Comparison of ENCODE assay signal across 16 cellular contexts in the genomic region with DNA sequence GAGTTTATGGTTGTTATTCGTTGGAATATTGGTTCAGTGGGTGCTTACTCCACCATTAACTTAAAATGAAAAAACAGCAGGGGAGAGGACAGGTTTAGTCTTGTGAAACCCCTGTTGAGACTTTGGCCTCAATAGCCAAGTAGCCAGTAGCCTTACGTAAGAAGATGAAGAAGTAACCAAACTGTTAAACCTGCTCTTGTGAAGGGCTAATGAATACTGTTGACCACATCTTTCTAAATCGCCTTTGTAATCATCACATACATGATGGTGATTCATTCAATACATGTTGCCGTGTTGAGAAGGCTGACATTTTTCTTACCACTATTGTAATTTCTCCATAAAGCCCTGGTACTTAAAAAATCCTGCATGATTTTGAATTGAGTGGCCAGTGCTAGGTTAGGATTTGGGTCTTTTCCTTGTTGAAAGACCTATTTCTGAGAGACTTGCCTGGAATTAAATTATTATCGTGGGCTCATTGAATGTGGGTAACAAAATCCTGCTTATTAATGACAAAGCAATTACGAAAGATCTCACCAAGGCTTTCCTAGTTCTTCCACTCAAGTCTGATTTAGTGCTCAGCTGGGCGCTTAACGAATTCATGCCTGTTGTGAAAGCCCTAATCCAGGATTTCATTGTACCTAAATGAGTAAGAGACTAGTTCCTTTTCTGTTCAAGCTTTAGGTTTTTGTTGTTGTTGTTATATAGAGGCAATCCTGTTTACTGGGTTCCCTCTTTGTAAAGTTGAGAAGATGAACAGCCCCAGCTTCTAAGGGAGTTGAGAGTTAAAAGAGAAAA.
A peak's percentile ranks its signal among the peaks of the same experiment; 100 is the strongest.
DNase-seq lines count a peak whose midpoint lies in the region; ATAC-seq and TF ChIP-seq lines count a peak whose summit lies in the region.
"Had no signal": no experiment of that assay in that cellular context is flagged by ENCODE, and none has a peak within 500 bp of the region (broad histone marks: within the 10 kb centered on the region; RNA-seq: fewer than 3 reads in every experiment).

No MANE protein-coding gene starts in this region.

- ATAC-seq in HG02852 (IDR thresholded peaks at IDR 0.05; ENCODE audit: unreplicated experiment), result no peak
- ATAC-seq: GM12878 had no signal

- no peaks in the 10 kb centered on the region for H3K9me2 ChIP-seq in GM23248 (ENCODE audit: insufficient read depth)

- H3K9me3 ChIP-seq in breast epithelium (no peaks in the 10 kb centered on the region), WERI-Rb-1 (ENCODE audit: severe bottlenecking) (no peaks in the 10 kb centered on the region), GM23248 (ENCODE audit: low read depth) (no peaks in the 10 kb centered on the region)

- H3K9ac ChIP-seq in GM23248, result no peak overlapping the region

- no peaks in the 10 kb centered on the region for H3K36me3 ChIP-seq in breast epithelium
- no peaks in the 10 kb centered on the region for H3K36me3 ChIP-seq in WERI-Rb-1
- H3K36me3 ChIP-seq in GM23248 (ENCODE audit: low read depth), result peaks cover 19% of the 10 kb centered on the region

- H3K27me3 ChIP-seq in breast epithelium (no peaks in the 10 kb centered on the region), WERI-Rb-1 (ENCODE audit: insufficient read depth, low read depth, severe bottlenecking) (no peaks in the 10 kb centered on the region), GM23248 (replicated peaks; ENCODE audit: insufficient read depth) (no peaks in the 10 kb centered on the region)

- TF ChIP-seq CTCF in MCF 10A (IDR thresholded peaks at IDR 0.05; ENCODE audit: unreplicated experiment), result no peak
- TF ChIP-seq CTCF in breast epithelium (IDR thresholded peaks at IDR 0.05), result no peak
- TF ChIP-seq CTCF in NB4 (IDR thresholded peaks at IDR 0.05; ENCODE audit: low read depth, low read length), result no peak
- TF ChIP-seq CTCF in WERI-Rb-1 (IDR thresholded peaks at IDR 0.05; ENCODE audit: low read depth, low read length), result no peak
- TF ChIP-seq CTCF in type B pancreatic cell (conservative IDR thresholded peaks at IDR 0.05), result no peak

- DNase-seq in MCF 10A (ENCODE audit: unreplicated experiment) (peak; percentile 8), breast epithelium (ENCODE audit: low spot score in 2 of 2) (no peak), NB4 (ENCODE audit: low read depth) (peak; percentile 74), WERI-Rb-1 (peak; percentile 78), renal cortical epithelial cell (ENCODE audit: low read depth) (peak; percentile 54), GM23248 (no peak), type B pancreatic cell (ENCODE audit: extremely low spot score, unreplicated experiment) (no peak)
- DNase-seq: CD4-positive, CD25-positive, alpha-beta regulatory T cell; MM.1S; NCI-H1436; NCI-H2107; NCI-H226; NCI-H526 treated with DMSO at 0.1 percent for 48 hours; SHP77 treated with DMSO at 0.1 percent for 48 hours had no signal

- no peak overlapping the region for H3K27ac ChIP-seq in breast epithelium
- peak overlapping the region; percentile 59 for H3K27ac ChIP-seq in WERI-Rb-1
- H3K27ac ChIP-seq in GM23248, result no peak overlapping the region

- CTCF ChIA-PET in MCF 10A (lab: Yijun Ruan, JAX), result interaction anchor here (0.7 kb wide), 1 partner anchor 34 kb away, joined by 3 read pairs; no protein-coding TSS in a partner anchor

- H2AFZ ChIP-seq in GM23248, result no peak overlapping the region

- H3K4me1 ChIP-seq in breast epithelium (no peaks in the 10 kb centered on the region), GM23248 (ENCODE audit: insufficient read depth) (no peaks in the 10 kb centered on the region)

- H3K4me3 ChIP-seq in breast epithelium (no peak overlapping the region), NB4 (ENCODE audit: low read depth, low read length) (peak overlapping the region; percentile 12), WERI-Rb-1 (ENCODE audit: low read depth, low read length) (peak overlapping the region; percentile 33), GM23248 (no peak overlapping the region)
- H3K4me3 ChIP-seq: GM12878 had no signal

- TF ChIP-seq POLR2A in breast epithelium (IDR thresholded peaks at IDR 0.05), result no peak
- no peak for TF ChIP-seq POLR2A in NB4 (IDR thresholded peaks at IDR 0.05; ENCODE audit: extremely low read depth, insufficient read length)

- no TSS peak for BruUV-seq in MCF 10A (replicated peaks; lab: Mats Ljungman, UMichigan)

- intact Hi-C loops in MCF 10A (cut with micrococcal nuclease), result no loop called here
- intact Hi-C loops in breast epithelium (cut with DNase I; ENCODE audit: low total_unique reads), result no loop called here

- no peak overlapping the region for H3K27ac Mint-ChIP-seq in MCF 10A (ENCODE audit: low read depth, unreplicated experiment)
- H3K27ac Mint-ChIP-seq in type B pancreatic cell, result no peak overlapping the region

- no peaks in the 10 kb centered on the region for H3K9me3 Mint-ChIP-seq in MCF 10A (ENCODE audit: unreplicated experiment)
- H3K9me3 Mint-ChIP-seq in type B pancreatic cell, result no peaks in the 10 kb centered on the region

- no peaks in the 10 kb centered on the region for H3K79me2 ChIP-seq in GM23248 (ENCODE audit: insufficient read depth)

- in situ Hi-C loops in GM23248 (cut with MboI), result no loop called here

- WGBS in GM23248 (ENCODE audit: low coverage in 1 of 2, low lambda C conversion rate in 2 of 2, missing lambda C conversion rate in 2 of 2), 2 experiments, result 90 to 93% methylated on average over 8 of the region's 8 CpGs

- H3K4me3 Mint-ChIP-seq in MCF 10A (ENCODE audit: unreplicated experiment), result no peak overlapping the region
- no peak overlapping the region for H3K4me3 Mint-ChIP-seq in type B pancreatic cell
- H3K4me3 Mint-ChIP-seq: CD4-positive, CD25-positive, alpha-beta regulatory T cell had no signal

- H3F3A ChIP-seq in GM23248 (ENCODE audit: insufficient read depth), result no peaks in the 10 kb centered on the region

- no peaks in the 10 kb centered on the region for H3K4me1 Mint-ChIP-seq in MCF 10A (ENCODE audit: insufficient read depth, unreplicated experiment)
- no peaks in the 10 kb centered on the region for H3K4me1 Mint-ChIP-seq in type B pancreatic cell (ENCODE audit: unreplicated experiment)

- POLR2A ChIA-PET in MCF 10A (lab: Yijun Ruan, JAX), result no interaction called here

- no peaks in the 10 kb centered on the region for H4K20me1 ChIP-seq in GM23248 (ENCODE audit: insufficient read depth)

- no peaks in the 10 kb centered on the region for H3K36me3 Mint-ChIP-seq in MCF 10A (ENCODE audit: insufficient read depth, unreplicated experiment)
- no peaks in the 10 kb centered on the region for H3K36me3 Mint-ChIP-seq in type B pancreatic cell

- H3K4me2 ChIP-seq in GM23248 (ENCODE audit: unreplicated experiment), result no peak overlapping the region

- H3K27me3 Mint-ChIP-seq in MCF 10A (ENCODE audit: insufficient read depth, unreplicated experiment) (no peaks in the 10 kb centered on the region), type B pancreatic cell (no peaks in the 10 kb centered on the region)
- H3K27me3 Mint-ChIP-seq: CD4-positive, CD25-positive, alpha-beta regulatory T cell had no signal

Comparison
In these comparisons a context has a peak if more than half of its experiments do, and no peak if none do; other contexts are left out.
1. DNase-seq: peak in MCF 10A (single experiment), NB4 (single experiment), WERI-Rb-1 (single experiment) and renal cortical epithelial cell (single experiment); none in breast epithelium (0 of 2), GM23248 (single experiment) and type B pancreatic cell (single experiment).
2. H3K4me3 ChIP-seq: peak in NB4 (single experiment) and WERI-Rb-1 (single experiment); none in breast epithelium (0 of 3) and GM23248 (single experiment).